Comparison of ENCODE assay signal across 8 cellular contexts in genomic region chr9:128321879-128322341, GRCh38. TPM values are rescaled to one million over a fixed set of nuclear protein-coding genes. Genes with fewer than 3 reads are reported as not detected.
DNase-seq lines count a peak whose midpoint lies in the region; ATAC-seq and TF ChIP-seq lines count a peak whose summit lies in the region.

No MANE protein-coding gene starts in this region.

- H3K9me3 Mint-ChIP-seq in WTC11, result no peaks in the 10 kb centered on the region

- H3K4me3 Mint-ChIP-seq in WTC11, result peak overlapping the region; percentile 88

- 0 out of 2 replicates have a peak, but pooled peaks cover 8% of the 10 kb centered on the region for H3K4me1 Mint-ChIP-seq in WTC11

- H3K27me3 Mint-ChIP-seq in WTC11 (ENCODE audit: low read depth), result no peaks in the 10 kb centered on the region

- peaks cover 15% of the 10 kb centered on the region for H3K36me3 Mint-ChIP-seq in WTC11

- peak overlapping the region; percentile 91 for H3K27ac ChIP-seq in iPS-18a (ENCODE audit: low read length)
- H3K27ac ChIP-seq in substantia nigra (ENCODE audit: low read depth, low read length, poor library complexity, severe bottlenecking), result peak overlapping the region; percentile 96

- peaks cover 20% of the 10 kb centered on the region for H3K36me3 ChIP-seq in iPS-18a (ENCODE audit: control insufficient read depth, low read depth, low read length)

- POLR2A ChIA-PET in WTC11 (lab: Charles Lee), result no interaction called here

- no peaks in the 10 kb centered on the region for H3K27me3 ChIP-seq in iPS-18a (ENCODE audit: control insufficient read depth, insufficient read depth, low read length)

- peak overlapping the region; percentile 99 for H3K27ac Mint-ChIP-seq in WTC11

- CTCF ChIA-PET in WTC11 (lab: Charles Lee), result interaction anchor here (1.2 kb wide), 2 partner anchors 19 to 27 kb away, joined by 5 read pairs; no protein-coding TSS in a partner anchor

- peaks cover 5% of the 10 kb centered on the region for H3K4me1 ChIP-seq in iPS-18a (ENCODE audit: control insufficient read depth, low read depth, low read length)

- no peaks in the 10 kb centered on the region for H3K9me3 ChIP-seq in iPS-18a (ENCODE audit: control insufficient read depth, low read depth, low read length)

- ATAC-seq in WTC11 (peak; percentile 10), HG03108 (IDR thresholded peaks at IDR 0.05; ENCODE audit: unreplicated experiment) (no peak)

- H3K4me3 ChIP-seq in GM12875 (ENCODE audit: low read depth, low read length) (peak overlapping the region; percentile 83), HFF-Myc (replicated peaks; ENCODE audit: low read depth, low read length) (peak overlapping the region; percentile 97), iPS-18a (ENCODE audit: low read length) (peak overlapping the region; percentile 98)

- DNase-seq in HFF-Myc (ENCODE audit: extremely low read depth, low read depth) (no peak), WTC11 (ENCODE audit: low spot score) (no peak), substantia nigra (lab: John Stamatoyannopoulos, UW) (no peak), NCI-H1436 treated with DMSO at 0.1 percent for 48 hours (lab: John Stamatoyannopoulos, UW) (no peak)
- no peak for DNase-seq in activated effector memory CD4-positive, alpha-beta T cell treated with anti-CD3 and anti-CD28 coated beads, Interleukin-2, amount 50 U/mL, for 16 hours

- no peak for TF ChIP-seq CTCF in GM12875 (IDR thresholded peaks at IDR 0.05; ENCODE audit: borderline replicate concordance, insufficient read depth, low read depth, low read length)
- no peak for TF ChIP-seq CTCF in HFF-Myc (IDR thresholded peaks at IDR 0.05; ENCODE audit: low read depth, low read length, missing control alignments)
- no peak for TF ChIP-seq CTCF in WTC11 (IDR thresholded peaks at IDR 0.05)

- H3K9ac ChIP-seq in iPS-18a (ENCODE audit: low read length), result peak overlapping the region; percentile 91

TF ChIP-seq in WTC11, 78 proteins besides CTCF, POLR2A, EP300 and RAD21:
- TF ChIP-seq, protein P1, sequence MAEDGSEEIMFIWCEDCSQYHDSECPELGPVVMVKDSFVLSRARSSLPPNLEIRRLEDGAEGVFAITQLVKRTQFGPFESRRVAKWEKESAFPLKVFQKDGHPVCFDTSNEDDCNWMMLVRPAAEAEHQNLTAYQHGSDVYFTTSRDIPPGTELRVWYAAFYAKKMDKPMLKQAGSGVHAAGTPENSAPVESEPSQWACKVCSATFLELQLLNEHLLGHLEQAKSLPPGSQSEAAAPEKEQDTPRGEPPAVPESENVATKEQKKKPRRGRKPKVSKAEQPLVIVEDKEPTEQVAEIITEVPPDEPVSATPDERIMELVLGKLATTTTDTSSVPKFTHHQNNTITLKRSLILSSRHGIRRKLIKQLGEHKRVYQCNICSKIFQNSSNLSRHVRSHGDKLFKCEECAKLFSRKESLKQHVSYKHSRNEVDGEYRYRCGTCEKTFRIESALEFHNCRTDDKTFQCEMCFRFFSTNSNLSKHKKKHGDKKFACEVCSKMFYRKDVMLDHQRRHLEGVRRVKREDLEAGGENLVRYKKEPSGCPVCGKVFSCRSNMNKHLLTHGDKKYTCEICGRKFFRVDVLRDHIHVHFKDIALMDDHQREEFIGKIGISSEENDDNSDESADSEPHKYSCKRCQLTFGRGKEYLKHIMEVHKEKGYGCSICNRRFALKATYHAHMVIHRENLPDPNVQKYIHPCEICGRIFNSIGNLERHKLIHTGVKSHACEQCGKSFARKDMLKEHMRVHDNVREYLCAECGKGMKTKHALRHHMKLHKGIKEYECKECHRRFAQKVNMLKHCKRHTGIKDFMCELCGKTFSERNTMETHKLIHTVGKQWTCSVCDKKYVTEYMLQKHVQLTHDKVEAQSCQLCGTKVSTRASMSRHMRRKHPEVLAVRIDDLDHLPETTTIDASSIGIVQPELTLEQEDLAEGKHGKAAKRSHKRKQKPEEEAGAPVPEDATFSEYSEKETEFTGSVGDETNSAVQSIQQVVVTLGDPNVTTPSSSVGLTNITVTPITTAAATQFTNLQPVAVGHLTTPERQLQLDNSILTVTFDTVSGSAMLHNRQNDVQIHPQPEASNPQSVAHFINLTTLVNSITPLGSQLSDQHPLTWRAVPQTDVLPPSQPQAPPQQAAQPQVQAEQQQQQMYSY (CRISPR knock-in tag; IDR thresholded peaks at IDR 0.05), result 0 out of 2 replicates have a peak, but pooled peaks have one; percentile 10
- TF ChIP-seq, protein P2, sequence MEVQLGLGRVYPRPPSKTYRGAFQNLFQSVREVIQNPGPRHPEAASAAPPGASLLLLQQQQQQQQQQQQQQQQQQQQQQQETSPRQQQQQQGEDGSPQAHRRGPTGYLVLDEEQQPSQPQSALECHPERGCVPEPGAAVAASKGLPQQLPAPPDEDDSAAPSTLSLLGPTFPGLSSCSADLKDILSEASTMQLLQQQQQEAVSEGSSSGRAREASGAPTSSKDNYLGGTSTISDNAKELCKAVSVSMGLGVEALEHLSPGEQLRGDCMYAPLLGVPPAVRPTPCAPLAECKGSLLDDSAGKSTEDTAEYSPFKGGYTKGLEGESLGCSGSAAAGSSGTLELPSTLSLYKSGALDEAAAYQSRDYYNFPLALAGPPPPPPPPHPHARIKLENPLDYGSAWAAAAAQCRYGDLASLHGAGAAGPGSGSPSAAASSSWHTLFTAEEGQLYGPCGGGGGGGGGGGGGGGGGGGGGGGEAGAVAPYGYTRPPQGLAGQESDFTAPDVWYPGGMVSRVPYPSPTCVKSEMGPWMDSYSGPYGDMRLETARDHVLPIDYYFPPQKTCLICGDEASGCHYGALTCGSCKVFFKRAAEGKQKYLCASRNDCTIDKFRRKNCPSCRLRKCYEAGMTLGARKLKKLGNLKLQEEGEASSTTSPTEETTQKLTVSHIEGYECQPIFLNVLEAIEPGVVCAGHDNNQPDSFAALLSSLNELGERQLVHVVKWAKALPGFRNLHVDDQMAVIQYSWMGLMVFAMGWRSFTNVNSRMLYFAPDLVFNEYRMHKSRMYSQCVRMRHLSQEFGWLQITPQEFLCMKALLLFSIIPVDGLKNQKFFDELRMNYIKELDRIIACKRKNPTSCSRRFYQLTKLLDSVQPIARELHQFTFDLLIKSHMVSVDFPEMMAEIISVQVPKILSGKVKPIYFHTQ (CRISPR knock-in tag; IDR thresholded peaks at IDR 0.05), result no peak
- TF ChIP-seq, protein P3, sequence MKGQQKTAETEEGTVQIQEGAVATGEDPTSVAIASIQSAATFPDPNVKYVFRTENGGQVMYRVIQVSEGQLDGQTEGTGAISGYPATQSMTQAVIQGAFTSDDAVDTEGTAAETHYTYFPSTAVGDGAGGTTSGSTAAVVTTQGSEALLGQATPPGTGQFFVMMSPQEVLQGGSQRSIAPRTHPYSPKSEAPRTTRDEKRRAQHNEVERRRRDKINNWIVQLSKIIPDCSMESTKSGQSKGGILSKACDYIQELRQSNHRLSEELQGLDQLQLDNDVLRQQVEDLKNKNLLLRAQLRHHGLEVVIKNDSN (CRISPR knock-in tag; IDR thresholded peaks at IDR 0.05), result peak; percentile 90; the same call in 1 of the 2 replicates
- TF ChIP-seq NFE2L1 (CRISPR knock-in tag; IDR thresholded peaks at IDR 0.05), result no peak
TF ChIP-seq in WTC11: peak in this region for 2.

RNA-seq across cellular contexts. Expression of gene TRUB2, which starts 0.3 kb away (rescaled TPM):
- total RNA-seq in WTC11 (2021), result 33.1 to 35.0 TPM (median 33.2 TPM) in 3 replicates

RNA-seq across cellular contexts. Expression of gene COQ4, which starts 0.7 kb away (rescaled TPM):
- total RNA-seq in WTC11 (2021), result 31.3 to 45.3 TPM (median 33.6 TPM) in 3 replicates

RNA-seq across cellular contexts. Expression of gene SLC27A4, which starts 18.4 kb away (rescaled TPM):
- total RNA-seq in WTC11 (2021), result 20.8 to 23.8 TPM (median 21.2 TPM) in 3 replicates

RNA-seq across cellular contexts. Expression of gene SWI5, which starts 45.8 kb away (rescaled TPM):
- 26.2 to 32.0 TPM (median 31.7 TPM) in 3 replicates for total RNA-seq in WTC11 (2021)

RNA-seq across cellular contexts. Expression of gene GOLGA2, which starts 46.1 kb away (rescaled TPM):
- 54.7 to 66.3 TPM (median 58.8 TPM) in 3 replicates for total RNA-seq in WTC11 (2021)
